ENCODE assay signal across 20 cellular contexts in genomic region chr5:178271726-178272479, GRCh38.
"Had no signal": no experiment of that assay in that cellular context is flagged by ENCODE, and none has a peak within 500 bp of the region (broad histone marks: within the 10 kb centered on the region; RNA-seq: fewer than 3 reads in every experiment).

No MANE protein-coding gene starts in this region.

- H3K27ac ChIP-seq: adrenal gland, KMS-11, VCaP had no signal

- H3K9ac ChIP-seq: KMS-11 had no signal

- ATAC-seq: activated CD8-positive, alpha-beta T cell treated with anti-CD3 and anti-CD28 coated beads for 36 hours had no signal

- FAIRE-seq: RCC 7860 had no signal

- H3K27me3 ChIP-seq: adrenal gland had no signal

- H3K4me1 ChIP-seq: adrenal gland had no signal

- H3K9me3 ChIP-seq: adrenal gland had no signal

- H3K4me3 ChIP-seq: adrenal gland had no signal

- DNase-seq: activated CD4-positive, CD25-positive, alpha-beta regulatory T cell; activated CD8-positive, alpha-beta memory T cell treated with anti-CD3 and anti-CD28 coated beads, Interleukin-2, amount 50 U/mL, for 4 hours; activated CD8-positive, alpha-beta T cell treated with anti-CD3 and anti-CD28 coated beads for 36 hours; activated naive CD4-positive, alpha-beta T cell treated with anti-CD3 and anti-CD28 coated beads, Interleukin-2, amount 50 U/mL, for 16 hours; activated naive CD8-positive, alpha-beta T cell treated with anti-CD3 and anti-CD28 coated beads, Interleukin-2, amount 10 ng/mL, durations not matched to agents 7 days and 5 days; adrenal gland; anterior cingulate cortex; NCI-H1092; NCI-H1417; NCI-H1930; NCI-H2171; NCI-H2227 treated with DMSO at 0.1 percent for 48 hours; NCI-H526; NCI-H82; SIG-M5; T-helper 2 cell; T1000 had no signal

- H3K36me3 ChIP-seq: adrenal gland had no signal
